ENCODE assay signal across 8 cellular contexts in the genomic region with DNA sequence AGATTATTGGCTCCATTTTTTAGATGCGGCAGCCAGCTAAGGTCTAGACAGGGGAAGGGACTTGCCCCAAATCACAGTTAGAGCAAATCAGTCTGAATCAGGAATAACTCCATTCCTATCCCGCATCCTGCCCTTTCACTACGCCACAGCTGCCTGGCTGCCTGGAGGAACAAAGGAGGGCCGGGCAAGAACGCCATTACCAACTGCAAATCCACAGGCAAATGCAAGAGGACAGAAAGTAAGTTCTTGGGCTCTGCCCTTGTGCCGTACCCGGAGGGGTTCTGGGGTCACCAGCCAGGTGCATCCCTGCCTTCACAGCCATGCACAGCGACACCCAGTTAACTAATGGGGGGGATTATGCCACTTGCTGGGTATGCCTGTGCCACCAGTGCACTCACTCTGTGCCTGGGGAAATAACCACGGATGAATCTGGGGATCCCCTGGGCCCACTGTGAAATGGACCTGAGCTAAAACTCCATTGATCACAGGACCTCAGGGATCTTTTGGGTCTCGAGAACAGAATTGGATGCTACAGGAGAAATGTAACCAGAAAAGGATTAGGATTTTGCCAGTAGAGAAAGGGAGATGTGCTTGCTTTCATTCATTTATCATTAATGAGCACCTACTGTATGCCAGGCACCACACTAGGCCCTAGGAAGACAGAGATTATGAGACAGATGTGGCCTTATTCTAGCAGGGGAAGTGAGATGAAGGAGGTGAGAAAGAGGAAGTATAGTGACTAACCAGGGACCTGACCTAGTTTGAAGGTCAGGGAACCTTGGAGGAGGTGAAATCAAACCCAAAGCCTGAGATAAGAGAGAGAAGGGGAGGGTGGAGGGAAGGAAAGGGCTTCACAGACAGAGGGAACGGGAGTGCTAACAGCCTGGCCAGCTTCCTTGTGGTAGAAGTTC. TPM values are rescaled to one million over a fixed set of nuclear protein-coding genes. Genes with fewer than 3 reads are reported as not detected.
DNase-seq lines count a peak whose midpoint lies in the region; ATAC-seq and TF ChIP-seq lines count a peak whose summit lies in the region.

No MANE protein-coding gene starts in this region.

- peak; percentile 77 for DNase-seq in activated CD4-positive, alpha-beta T cell treated with anti-CD3 and anti-CD28 coated beads, Interleukin-2, amount 10 ng/mL, durations not matched to agents 24 days and 14 days
- DNase-seq in activated CD4-positive, alpha-beta T cell treated with anti-CD3 and anti-CD28 coated beads, Interleukin-2, amount 50 U/mL, for 4 hours = no peak
- peak in 1 of 2 experiments; percentile 67 for DNase-seq in HL-60 (ENCODE audit: low read depth in 1 of 2, low spot score in 1 of 2)
- no peak for DNase-seq in T-helper 17 cell
- no peak for DNase-seq in effector memory CD8-positive, alpha-beta T cell
- no peak for DNase-seq in iPS-NIHi11 (ENCODE audit: low spot score)

- peak; percentile 43 for ATAC-seq in T-helper 17 cell
- peak; percentile 51 for ATAC-seq in effector memory CD8-positive, alpha-beta T cell (replicated peaks)
- ATAC-seq in GM21619 (IDR thresholded peaks at IDR 0.05; ENCODE audit: unreplicated experiment) = no peak

- intact Hi-C loops in activated CD4-positive, alpha-beta T cell treated with anti-CD3 and anti-CD28 coated beads, Interleukin-2, amount 10 ng/mL, durations not matched to agents 24 days and 14 days (cut with micrococcal nuclease) = loop anchor here (1.0 kb wide), 5 partner anchors 21 to 198 kb away; partner anchors contain the start of genes ZNF646 and ZNF668

- peak overlapping the region; percentile 81 for H3K4me3 ChIP-seq in HL-60 (replicated peaks; ENCODE audit: insufficient read depth, low read length)

- H3K9me3 ChIP-seq in T-helper 17 cell (ENCODE audit: control insufficient read depth, low read length, poor library complexity, severe bottlenecking) = no peaks in the 10 kb centered on the region

- no peaks in the 10 kb centered on the region for H3K9me3 Mint-ChIP-seq in activated CD4-positive, alpha-beta T cell treated with anti-CD3 and anti-CD28 coated beads, Interleukin-2, amount 10 ng/mL, durations not matched to agents 24 days and 14 days
- H3K9me3 Mint-ChIP-seq in effector memory CD8-positive, alpha-beta T cell = no peaks in the 10 kb centered on the region
- H3K9me3 Mint-ChIP-seq in nephron = no peaks in the 10 kb centered on the region

- peaks cover 21% of the 10 kb centered on the region for H3K36me3 Mint-ChIP-seq in activated CD4-positive, alpha-beta T cell treated with anti-CD3 and anti-CD28 coated beads, Interleukin-2, amount 10 ng/mL, durations not matched to agents 24 days and 14 days (ENCODE audit: low read depth)
- H3K36me3 Mint-ChIP-seq in T-helper 17 cell (ENCODE audit: low read depth) = peaks cover 2% of the 10 kb centered on the region
- peaks cover 56% of the 10 kb centered on the region for H3K36me3 Mint-ChIP-seq in effector memory CD8-positive, alpha-beta T cell (ENCODE audit: insufficient read depth)
- peaks cover 26% of the 10 kb centered on the region for H3K36me3 Mint-ChIP-seq in nephron (ENCODE audit: low read depth)

- peaks cover 24% of the 10 kb centered on the region for H3K4me1 Mint-ChIP-seq in activated CD4-positive, alpha-beta T cell treated with anti-CD3 and anti-CD28 coated beads, Interleukin-2, amount 10 ng/mL, durations not matched to agents 24 days and 14 days
- peaks cover 25% of the 10 kb centered on the region for H3K4me1 Mint-ChIP-seq in T-helper 17 cell
- peaks cover 37 to 39% of the 10 kb centered on the region in 2 donors for H3K4me1 Mint-ChIP-seq in effector memory CD8-positive, alpha-beta T cell (ENCODE audit: low read depth in 2 of 2)
- peaks cover 14% of the 10 kb centered on the region for H3K4me1 Mint-ChIP-seq in nephron

- no peaks in the 10 kb centered on the region for H3K27me3 ChIP-seq in HL-60 (ENCODE audit: insufficient read depth, poor library complexity, severe bottlenecking)

- no peaks in the 10 kb centered on the region for H3K27me3 Mint-ChIP-seq in activated CD4-positive, alpha-beta T cell treated with anti-CD3 and anti-CD28 coated beads, Interleukin-2, amount 10 ng/mL, durations not matched to agents 24 days and 14 days
- H3K27me3 Mint-ChIP-seq in T-helper 17 cell = no peaks in the 10 kb centered on the region
- H3K27me3 Mint-ChIP-seq in effector memory CD8-positive, alpha-beta T cell = no peaks in the 10 kb centered on the region
- no peaks in the 10 kb centered on the region for H3K27me3 Mint-ChIP-seq in nephron (ENCODE audit: low read depth)

- H3K27ac Mint-ChIP-seq in activated CD4-positive, alpha-beta T cell treated with anti-CD3 and anti-CD28 coated beads, Interleukin-2, amount 10 ng/mL, durations not matched to agents 24 days and 14 days = peak overlapping the region; percentile 86
- peak overlapping the region; percentile 94 for H3K27ac Mint-ChIP-seq in T-helper 17 cell
- H3K27ac Mint-ChIP-seq in effector memory CD8-positive, alpha-beta T cell = peak overlapping the region; percentile 88 to 93
- peak overlapping the region; percentile 99 to 100 (median 99) for H3K27ac Mint-ChIP-seq in nephron

- peak overlapping the region; percentile 96 for H3K4me3 Mint-ChIP-seq in activated CD4-positive, alpha-beta T cell treated with anti-CD3 and anti-CD28 coated beads, Interleukin-2, amount 10 ng/mL, durations not matched to agents 24 days and 14 days
- H3K4me3 Mint-ChIP-seq in T-helper 17 cell (peak overlapping the region; percentile 94), nephron (peak overlapping the region; percentile 95 to 98 (median 96))
- H3K4me3 Mint-ChIP-seq in effector memory CD8-positive, alpha-beta T cell = peak overlapping the region; percentile 97 to 98

- no peak for TF ChIP-seq CTCF in HL-60 (IDR thresholded peaks at IDR 0.05; ENCODE audit: insufficient read depth, low read length)
- TF ChIP-seq CTCF in nephron (IDR thresholded peaks at IDR 0.05; ENCODE audit: unreplicated experiment in 3 of 3) = no peak

- H3K27ac ChIP-seq in HL-60 (replicated peaks) = peak overlapping the region; percentile 86

RNA-seq across cellular contexts. Expression of gene BCL7C, which starts 17.7 kb away (rescaled TPM):
- 23.9 and 24.5 TPM in 2 replicates for total RNA-seq in activated CD4-positive, alpha-beta T cell treated with anti-CD3 and anti-CD28 coated beads, Interleukin-2, amount 10 ng/mL, durations not matched to agents 24 days and 14 days
- total RNA-seq in T-helper 17 cell = 10 to 100 TPM; 22.5 to 22.8 TPM

RNA-seq across cellular contexts. Expression of gene CTF1, which starts 20.3 kb away (rescaled TPM):
- total RNA-seq in activated CD4-positive, alpha-beta T cell treated with anti-CD3 and anti-CD28 coated beads, Interleukin-2, amount 10 ng/mL, durations not matched to agents 24 days and 14 days = 0.17 and 0.33 TPM in 2 replicates
- total RNA-seq in T-helper 17 cell = under 1 TPM in 1 of 2 donors, not detected in 1; 0.26 TPM

RNA-seq across cellular contexts. Expression of gene FBXL19, which starts 47.2 kb away (rescaled TPM):
- total RNA-seq in activated CD4-positive, alpha-beta T cell treated with anti-CD3 and anti-CD28 coated beads, Interleukin-2, amount 10 ng/mL, durations not matched to agents 24 days and 14 days = 35.9 and 36.5 TPM in 2 replicates
- 10 to 100 TPM; 12.6 to 13.2 TPM for total RNA-seq in T-helper 17 cell
